1 cellular context compared by ENCODE assay signal in the genomic region with DNA sequence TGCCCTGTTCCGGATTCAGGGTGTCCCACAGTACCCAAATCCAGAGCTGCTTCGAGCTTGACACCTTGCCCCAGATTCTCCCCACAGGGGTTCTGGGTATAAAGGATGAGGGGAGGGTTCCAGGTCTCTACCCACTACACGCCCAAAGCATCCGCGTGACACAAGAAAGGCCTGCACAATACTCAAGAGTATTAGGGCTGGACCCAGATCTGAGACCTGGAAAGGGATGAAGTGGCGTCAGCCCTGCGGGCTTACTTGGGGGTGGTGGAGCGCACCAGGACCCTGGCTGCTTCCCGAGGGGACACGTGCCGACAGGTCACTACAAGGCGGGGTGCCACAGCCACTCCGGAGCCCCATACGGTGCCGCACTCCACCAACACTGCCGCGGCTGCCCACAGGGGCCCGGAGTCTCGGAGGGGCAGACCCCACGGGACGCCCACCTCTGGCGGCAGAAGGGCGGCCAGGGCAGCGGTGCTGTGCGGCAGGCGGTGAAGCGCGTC.
TF ChIP-seq lines count a peak whose summit lies in the region.

No MANE protein-coding gene starts in this region.

TF ChIP-seq in H1, 55 proteins besides CTCF, POLR2A, EP300 and RAD21:
- TF ChIP-seq SIN3A (conservative IDR thresholded peaks at IDR 0.05 in 1 of 2, IDR thresholded peaks at IDR 0.05 in 1 of 2; ENCODE audit: low read depth in 1 of 2, low read length in 2 of 2) (0 out of 4 replicates have a peak, but pooled peaks of 1 of the 2 experiments have one; percentile 27), CBX8 (IDR thresholded peaks at IDR 0.05; ENCODE audit: borderline replicate concordance, low read depth, low read length) (no peak), E2F6 (IDR thresholded peaks at IDR 0.05) (no peak), RNF2 (IDR thresholded peaks at IDR 0.05; ENCODE audit: borderline replicate concordance, low read depth, low read length, missing control alignments, poor library complexity, severe bottlenecking) (peak; percentile 4), ATF2 (IDR thresholded peaks at IDR 0.05; ENCODE audit: low read length) (no peak), TBP (IDR thresholded peaks at IDR 0.05; ENCODE audit: low read depth, low read length) (no peak), EGR1 (IDR thresholded peaks at IDR 0.05; ENCODE audit: borderline replicate concordance, low read depth, low read length) (no peak), BACH1 (IDR thresholded peaks at IDR 0.05; ENCODE audit: low read length) (0 out of 2 replicates have a peak, but pooled peaks have one; percentile 21)
